In the genomic region with DNA sequence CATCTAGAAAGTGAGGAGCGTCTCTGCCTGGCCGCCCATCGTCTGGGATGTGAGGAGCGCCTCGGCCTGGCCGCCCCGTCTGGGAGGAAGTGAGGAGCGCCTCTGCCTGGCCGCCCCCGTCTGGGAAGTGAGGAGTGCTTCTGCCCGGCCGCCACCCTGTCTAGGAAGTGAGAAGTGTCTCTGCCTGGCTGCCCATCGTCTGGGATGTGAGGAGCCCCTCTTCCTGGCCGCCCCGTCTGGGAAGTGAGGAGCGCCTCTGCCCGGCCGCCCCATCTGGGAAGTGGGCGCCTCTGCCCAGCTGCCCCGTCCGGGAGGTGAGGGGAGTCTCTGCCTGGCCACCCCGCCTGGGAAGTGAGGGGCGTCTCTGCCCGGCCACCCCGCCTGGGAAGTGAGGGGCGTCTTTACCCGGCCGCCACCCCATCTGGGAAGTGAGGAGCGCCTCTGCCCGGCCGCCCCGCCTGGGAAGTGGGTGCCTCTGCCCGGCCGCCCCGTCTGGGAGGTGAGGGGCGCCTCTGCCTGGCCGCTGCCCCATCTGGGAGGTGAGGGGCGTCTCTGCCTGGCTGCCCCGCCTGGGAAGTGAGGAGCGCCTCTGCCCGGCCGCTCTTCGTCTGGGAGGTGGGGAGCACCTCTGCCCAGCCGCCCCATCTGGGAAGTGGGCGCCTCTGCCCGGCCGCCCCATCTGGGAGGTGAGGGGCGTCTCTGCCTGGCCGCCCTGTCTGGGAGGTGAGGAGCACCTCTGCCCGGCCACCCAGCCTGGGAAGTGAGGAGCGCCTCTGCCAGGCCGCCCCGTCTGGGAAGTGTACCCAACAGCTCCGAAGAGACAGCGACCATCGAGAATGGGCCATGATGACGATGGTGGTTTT, we compare ENCODE assay signal across 9 cellular contexts. TPM values are rescaled to one million over a fixed set of nuclear protein-coding genes. Genes with fewer than 3 reads are reported as not detected.
DNase-seq lines count a peak whose midpoint lies in the region; ATAC-seq and TF ChIP-seq lines count a peak whose summit lies in the region.
"Not testable (repeated sequence)": the region's sequence is repeated elsewhere in the genome, so short reads cannot be mapped to it uniquely, and the experiment has no call there.
"Had no signal": no experiment of that assay in that cellular context is flagged by ENCODE, and none has a peak within 500 bp of the region (broad histone marks: within the 10 kb centered on the region; RNA-seq: fewer than 3 reads in every experiment).

No MANE protein-coding gene starts in this region.

- H3K4me1 Mint-ChIP-seq in chondrocyte (ENCODE audit: low read depth): not testable (repeated sequence)

- not testable (repeated sequence) for ATAC-seq in heart left ventricle; left lung; omental fat pad (ENCODE audit: low FRiP score)

- DNase-seq in BE2C: peak; percentile 3
- peak; percentile 11 for DNase-seq in activated T-cell treated with anti-CD3 and anti-CD28 coated beads, Interleukin-2, amount 50 U/mL, for 1 hour
- peak; percentile 84 for DNase-seq in chondrocyte (ENCODE audit: low spot score)
- DNase-seq in heart left ventricle: peak; percentile 4 to 42 (median 12)
- DNase-seq in left lung: peak; percentile 19 to 68
- DNase-seq in omental fat pad (ENCODE audit: low spot score): peak; percentile 3
- DNase-seq in sigmoid colon: peak; percentile 52
- peak; percentile 34 for DNase-seq in ureter (ENCODE audit: low spot score)

- not testable (repeated sequence) for H3K27ac ChIP-seq in heart left ventricle, left lung, sigmoid colon

- not testable (repeated sequence) for H3K36me3 ChIP-seq in BE2C, heart left ventricle, left lung, sigmoid colon

- 85 to 92% (median 88%) methylated on average over 36 to 57 of the region's 57 CpGs for WGBS in heart left ventricle, 4 donors
- WGBS in sigmoid colon, 2 donors: 90 to 93% methylated on average over 57 of the region's 57 CpGs

- H3K4me3 ChIP-seq in BE2C (ENCODE audit: low read depth, low read length); heart left ventricle; left lung; sigmoid colon: not testable (repeated sequence)

- intact Hi-C loops in heart left ventricle (cut with DNase I); left lung (cut with DNase I); sigmoid colon (cut with DNase I): not testable (repeated sequence)

- not testable (repeated sequence) for H3K27ac Mint-ChIP-seq in chondrocyte (ENCODE audit: unreplicated experiment)

- peaks cover 29% of the 10 kb centered on the region for H3K27me3 Mint-ChIP-seq in chondrocyte (ENCODE audit: low read depth)

- TF ChIP-seq POLR2A in heart left ventricle (IDR thresholded peaks at IDR 0.05); sigmoid colon (IDR thresholded peaks at IDR 0.05): not testable (repeated sequence)

- not testable (repeated sequence) for H3K27me3 ChIP-seq in BE2C, heart left ventricle, left lung, sigmoid colon

- H3K9me3 ChIP-seq in BE2C, sigmoid colon: not testable (repeated sequence)
- peaks cover 0 to 47% (median 19%) of the 10 kb centered on the region in 12 donors for H3K9me3 ChIP-seq in heart left ventricle
- peaks cover 0 to 14% of the 10 kb centered on the region in 2 donors for H3K9me3 ChIP-seq in left lung

- H3K36me3 Mint-ChIP-seq in chondrocyte (ENCODE audit: low read depth): not testable (repeated sequence)

- not testable (repeated sequence) for H3K4me3 Mint-ChIP-seq in chondrocyte (ENCODE audit: unreplicated experiment)

- peaks cover 34% of the 10 kb centered on the region for H3K9me3 Mint-ChIP-seq in chondrocyte (ENCODE audit: low read depth)

- H3K4me1 ChIP-seq in BE2C, heart left ventricle, left lung, sigmoid colon: not testable (repeated sequence)

- TF ChIP-seq EP300 in sigmoid colon (IDR thresholded peaks at IDR 0.05): not testable (repeated sequence)

- TF ChIP-seq CTCF in BE2C (IDR thresholded peaks at IDR 0.05; ENCODE audit: low read depth, low read length); chondrocyte (IDR thresholded peaks at IDR 0.05); heart left ventricle (IDR thresholded peaks at IDR 0.05); left lung (IDR thresholded peaks at IDR 0.05); omental fat pad (IDR thresholded peaks at IDR 0.05); sigmoid colon (IDR thresholded peaks at IDR 0.05): not testable (repeated sequence)

RNA-seq across cellular contexts. Expression of a gene that starts 23.6 kb away (rescaled TPM):
- 0.25 TPM for polyA plus RNA-seq in BE2C (2012; ENCODE audit: insufficient read depth, insufficient read length, low read depth)
- total RNA-seq in chondrocyte (0.05 to 0.18 TPM in 2 of 3 replicates, not detected in the other), heart left ventricle (1 to 10 TPM in 6 of 9 donors, under 1 TPM in 3; 0.49 to 5.1 (median 1.4) TPM), left lung (1 to 10 TPM; 2.0 to 3.1 TPM), omental fat pad (1 to 10 TPM in 2 of 4 donors, under 1 TPM in 2; 0.28 to 2.8 (median 0.92) TPM), sigmoid colon (1 to 10 TPM in 1 of 4 donors, under 1 TPM in 3; 0.27 to 2.5 (median 0.34) TPM), ureter (4.0 TPM)
- polyA plus RNA-seq in heart left ventricle (under 1 TPM; 0.14 to 0.42 TPM), sigmoid colon (1 to 10 TPM in 1 of 3 donors, under 1 TPM in 2; 0.46 to 1.6 (median 0.60) TPM)
- total RNA-seq: HT1080 had no signal

Comparison
In these comparisons a context has a peak if more than half of its experiments do, and no peak if none do; other contexts are left out.
1. DNase-seq: peak in every context shown above with its lines; median percentile 84 in chondrocyte; 52 in sigmoid colon; 44 in left lung; 34 in ureter; 12 in heart left ventricle; 11 in activated T-cell treated with anti-CD3 and anti-CD28 coated beads, Interleukin-2, amount 50 U/mL, for 1 hour; 3 in BE2C; 3 in omental fat pad.